Comparison of ENCODE assay signal across 15 cellular contexts in the genomic region with DNA sequence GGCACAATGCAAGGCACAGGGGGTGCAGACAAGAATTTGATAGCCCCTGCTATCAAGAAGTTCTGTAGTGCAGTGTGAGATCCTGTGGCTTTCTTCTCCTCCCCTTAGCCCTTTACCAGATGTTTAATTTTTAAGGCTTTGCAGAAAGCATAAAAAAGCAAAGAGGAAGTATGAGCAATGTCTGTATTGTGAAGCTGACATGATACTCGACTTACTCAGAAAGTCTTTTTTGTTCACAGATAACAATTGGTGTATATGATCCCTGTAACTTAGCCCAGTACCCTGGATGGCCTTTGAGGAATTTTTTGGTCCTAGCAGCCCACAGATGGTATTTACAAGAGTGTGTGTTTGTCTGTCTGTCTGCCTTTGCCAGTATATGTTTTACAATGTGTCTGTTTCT. TPM values are rescaled to one million over a fixed set of nuclear protein-coding genes. Genes with fewer than 3 reads are reported as not detected.
DNase-seq lines count a peak whose midpoint lies in the region; ATAC-seq, FAIRE-seq and TF ChIP-seq lines count a peak whose summit lies in the region.
"Had no signal": no experiment of that assay in that cellular context is flagged by ENCODE, and none has a peak within 500 bp of the region (broad histone marks: within the 10 kb centered on the region; RNA-seq: fewer than 3 reads in every experiment).

No MANE protein-coding gene starts in this region.

- TF ChIP-seq CTCF in CD4-positive, alpha-beta T cell (IDR thresholded peaks at IDR 0.05): no peak
- TF ChIP-seq CTCF in astrocyte (IDR thresholded peaks at IDR 0.05; ENCODE audit: insufficient read depth, low read depth, low read length) (no peak), upper lobe of left lung (IDR thresholded peaks at IDR 0.05) (no peak)

- TF ChIP-seq POLR2A in upper lobe of left lung (IDR thresholded peaks at IDR 0.05): no peak

- H3K4me3 Mint-ChIP-seq in CD4-positive, alpha-beta T cell: no peak overlapping the region
- H3K4me3 Mint-ChIP-seq in astrocyte (ENCODE audit: unreplicated experiment): no peak overlapping the region

- WGBS in upper lobe of left lung, 2 donors: 30 to 33% methylated on average over 1 of the region's 1 CpG

- intact Hi-C loops in CD4-positive, alpha-beta T cell (cut with DNase I, micrococcal nuclease): loop anchor here in 1 of 2 experiments (10.0 kb wide), 1 partner anchor 576 kb away; no protein-coding TSS in a partner anchor

- no peaks in the 10 kb centered on the region for H3K27me3 Mint-ChIP-seq in CD4-positive, alpha-beta T cell
- H3K27me3 Mint-ChIP-seq in astrocyte (ENCODE audit: low read depth, unreplicated experiment): no peaks in the 10 kb centered on the region

- H3K4me1 ChIP-seq in astrocyte (ENCODE audit: insufficient read depth, low read length): peaks cover 14% of the 10 kb centered on the region
- no peaks in the 10 kb centered on the region for H3K4me1 ChIP-seq in upper lobe of left lung
- H3K4me1 ChIP-seq: body of pancreas had no signal

- no peak overlapping the region for H2AFZ ChIP-seq in astrocyte (ENCODE audit: low read depth, low read length)

- H4K20me1 ChIP-seq in astrocyte (ENCODE audit: insufficient read depth, low read length): no peaks in the 10 kb centered on the region

- peaks cover 38% of the 10 kb centered on the region for H3K36me3 Mint-ChIP-seq in CD4-positive, alpha-beta T cell (ENCODE audit: low read depth)
- peaks cover 11% of the 10 kb centered on the region for H3K36me3 Mint-ChIP-seq in astrocyte (ENCODE audit: low read depth, unreplicated experiment)

- TF ChIP-seq EP300 in upper lobe of left lung (IDR thresholded peaks at IDR 0.05): no peak

- H3K4me3 ChIP-seq in astrocyte (ENCODE audit: insufficient read depth, low read depth, low read length) (no peak overlapping the region), upper lobe of left lung (no peak overlapping the region)
- H3K4me3 ChIP-seq: body of pancreas had no signal

- peak; percentile 92 for FAIRE-seq in astrocyte (lab: Jason Lieb, UNC)

- no peaks in the 10 kb centered on the region for H3K79me2 ChIP-seq in astrocyte (ENCODE audit: insufficient read depth, low read length)

- no peaks in the 10 kb centered on the region for H3K27me3 ChIP-seq in CD4-positive, alpha-beta T cell (ENCODE audit: control insufficient read depth, insufficient read depth, low read length)
- H3K27me3 ChIP-seq in astrocyte (ENCODE audit: insufficient read depth, low read length): no peaks in the 10 kb centered on the region
- no peaks in the 10 kb centered on the region for H3K27me3 ChIP-seq in upper lobe of left lung
- H3K27me3 ChIP-seq: body of pancreas had no signal

- H3K9me3 ChIP-seq in CD4-positive, alpha-beta T cell (ENCODE audit: control insufficient read depth, low read length): no peaks in the 10 kb centered on the region
- H3K9me3 ChIP-seq in astrocyte (ENCODE audit: insufficient read depth, low read depth, low read length) (no peaks in the 10 kb centered on the region), upper lobe of left lung (no peaks in the 10 kb centered on the region)
- H3K9me3 ChIP-seq: body of pancreas had no signal

- no peak for ATAC-seq in CD4-positive, alpha-beta T cell (ENCODE audit: poor library complexity)
- ATAC-seq in upper lobe of left lung (ENCODE audit: low FRiP score in 2 of 2): no peak
- ATAC-seq: body of pancreas, HCT116, left ventricle myocardium superior, sciatic nerve had no signal

- no peaks in the 10 kb centered on the region for H3K9me3 Mint-ChIP-seq in CD4-positive, alpha-beta T cell
- no peaks in the 10 kb centered on the region for H3K9me3 Mint-ChIP-seq in astrocyte (ENCODE audit: unreplicated experiment)

- CTCF ChIA-PET in CD4-positive, alpha-beta T cell (lab: Charles Lee): no interaction called here

- peak overlapping the region; percentile 7 for H3K27ac Mint-ChIP-seq in CD4-positive, alpha-beta T cell
- H3K27ac Mint-ChIP-seq in astrocyte (ENCODE audit: unreplicated experiment): no peak overlapping the region

- no peaks in the 10 kb centered on the region for H3K4me1 Mint-ChIP-seq in CD4-positive, alpha-beta T cell (ENCODE audit: low read depth)
- peaks cover 6% of the 10 kb centered on the region for H3K4me1 Mint-ChIP-seq in astrocyte (ENCODE audit: low read depth, unreplicated experiment)

- peak overlapping the region; percentile 2 for H3K9ac ChIP-seq in astrocyte (ENCODE audit: low read length)

- H3K36me3 ChIP-seq in astrocyte (ENCODE audit: insufficient read depth, low read length): peaks cover 4% of the 10 kb centered on the region
- H3K36me3 ChIP-seq in upper lobe of left lung: peaks cover 0 to 46% (median 15%) of the 10 kb centered on the region in 4 donors

- no peak for DNase-seq in CD4-positive, alpha-beta T cell
- DNase-seq in HCEC 1CT: peak; percentile 62
- peak; percentile 37 for DNase-seq in astrocyte (ENCODE audit: low read depth)
- DNase-seq in iris pigment epithelial cell (ENCODE audit: low read depth): peak; percentile 59
- DNase-seq in mucosa of gallbladder (ENCODE audit: low spot score): no peak
- no peak for DNase-seq in iPS-NIHi7 (ENCODE audit: extremely low spot score)
- no peak for DNase-seq in upper lobe of left lung
- DNase-seq: activated CD4-positive, alpha-beta T cell treated with anti-CD3 and anti-CD28 coated beads for 4 hours; activated gamma-delta T cell treated with Interleukin-2 at 50 U/mL for 16 hours; body of pancreas; left ventricle myocardium superior; NCI-H1092; SW 1271 had no signal

- POLR2A ChIA-PET in CD4-positive, alpha-beta T cell (lab: Charles Lee): no interaction called here

- H3K4me2 ChIP-seq in astrocyte (ENCODE audit: low read length): peak overlapping the region; percentile 46

- no peak overlapping the region for H3K27ac ChIP-seq in CD4-positive, alpha-beta T cell (ENCODE audit: low read depth, low read length)
- no peak overlapping the region for H3K27ac ChIP-seq in astrocyte (ENCODE audit: low read depth, low read length)
- no peak overlapping the region for H3K27ac ChIP-seq in upper lobe of left lung
- H3K27ac ChIP-seq: body of pancreas had no signal

RNA-seq across cellular contexts. Expression of a gene that starts 58.9 kb away (rescaled TPM):
- 10 to 100 TPM; 21.4 to 25.7 TPM for total RNA-seq in CD4-positive, alpha-beta T cell
- 24.8 and 29.5 TPM in 2 replicates for total RNA-seq in astrocyte
- 32.0 TPM for total RNA-seq in mucosa of gallbladder
- 100 to 1,000 TPM in 2 of 6 donors, 10 to 100 TPM in 4; 52.4 to 195 (median 74.1) TPM for total RNA-seq in upper lobe of left lung

Comparison
In these comparisons a context has a peak if more than half of its experiments do, and no peak if none do; other contexts are left out.
1. DNase-seq: peak in HCEC 1CT (single experiment), astrocyte (single experiment) and iris pigment epithelial cell (single experiment); none in CD4-positive, alpha-beta T cell (0 of 10), mucosa of gallbladder (single experiment), iPS-NIHi7 (single experiment) and upper lobe of left lung (0 of 2).